Comparison of ENCODE assay signal across 9 cellular contexts in genomic region chr11:43021466-43021865, GRCh38.
A peak's percentile ranks its signal among the peaks of the same experiment; 100 is the strongest.
DNase-seq lines count a peak whose midpoint lies in the region; ATAC-seq and TF ChIP-seq lines count a peak whose summit lies in the region.
"Had no signal": no experiment of that assay in that cellular context is flagged by ENCODE, and none has a peak within 500 bp of the region (broad histone marks: within the 10 kb centered on the region; RNA-seq: fewer than 3 reads in every experiment).

No MANE protein-coding gene starts in this region.

- H3K4me1 ChIP-seq in NT2/D1 (ENCODE audit: insufficient read depth, insufficient read length) = no peaks in the 10 kb centered on the region

- H3K27me3 ChIP-seq in NT2/D1 (ENCODE audit: insufficient read depth, insufficient read length) = no peaks in the 10 kb centered on the region

- no peaks in the 10 kb centered on the region for H3K36me3 Mint-ChIP-seq in nephron (ENCODE audit: low read depth)

- DNase-seq in DMS 273 (lab: John Stamatoyannopoulos, UW; ENCODE audit: unreplicated experiment) = peak; percentile 17
- DNase-seq in DMS 273 treated with DMSO at 0.1 percent for 48 hours (lab: John Stamatoyannopoulos, UW) = no peak
- DNase-seq in NT2/D1 (ENCODE audit: low read depth, low spot score) = peak; percentile 16
- no peak for DNase-seq in AG20443 (ENCODE audit: low spot score)
- no peak for DNase-seq in kidney glomerular epithelial cell (lab: John Stamatoyannopoulos, UW)
- DNase-seq in NCI-H2196 (lab: John Stamatoyannopoulos, UW; ENCODE audit: unreplicated experiment) = no peak
- DNase-seq: activated T-cell treated with anti-CD3 and anti-CD28 coated beads for 4 hours had no signal

- TF ChIP-seq CTCF in nephron (IDR thresholded peaks at IDR 0.05; ENCODE audit: unreplicated experiment in 3 of 3) = peak; percentile 18 to 44 (median 19)

- H3K9me3 Mint-ChIP-seq in nephron = peaks cover 3% of the 10 kb centered on the region

- H3K27ac Mint-ChIP-seq in nephron = no peak overlapping the region

- peak; percentile 75 for ATAC-seq in HG02798 (IDR thresholded peaks at IDR 0.05; ENCODE audit: poor library complexity, unreplicated experiment)

- H3K4me3 ChIP-seq in NT2/D1 (ENCODE audit: insufficient read length, low read depth) = no peak overlapping the region

- H3K9ac ChIP-seq in NT2/D1 (ENCODE audit: insufficient read length, low read depth) = no peak overlapping the region

- no peaks in the 10 kb centered on the region for H3K27me3 Mint-ChIP-seq in nephron (ENCODE audit: low read depth)

- no peaks in the 10 kb centered on the region for H3K4me1 Mint-ChIP-seq in nephron

- H3K9me3 ChIP-seq in NT2/D1 (ENCODE audit: insufficient read depth, low read length) = no peaks in the 10 kb centered on the region

- no peak overlapping the region for H3K4me3 Mint-ChIP-seq in nephron

- no peaks in the 10 kb centered on the region for H3K36me3 ChIP-seq in NT2/D1 (ENCODE audit: insufficient read depth, insufficient read length, low read length)

Comparison
In these comparisons a context has a peak if more than half of its experiments do, and no peak if none do; other contexts are left out.
1. DNase-seq: peak in DMS 273 (single experiment) and NT2/D1 (single experiment); none in DMS 273 treated with DMSO at 0.1 percent for 48 hours (single experiment), AG20443 (single experiment), kidney glomerular epithelial cell (single experiment) and NCI-H2196 (single experiment).